In the genomic region with DNA sequence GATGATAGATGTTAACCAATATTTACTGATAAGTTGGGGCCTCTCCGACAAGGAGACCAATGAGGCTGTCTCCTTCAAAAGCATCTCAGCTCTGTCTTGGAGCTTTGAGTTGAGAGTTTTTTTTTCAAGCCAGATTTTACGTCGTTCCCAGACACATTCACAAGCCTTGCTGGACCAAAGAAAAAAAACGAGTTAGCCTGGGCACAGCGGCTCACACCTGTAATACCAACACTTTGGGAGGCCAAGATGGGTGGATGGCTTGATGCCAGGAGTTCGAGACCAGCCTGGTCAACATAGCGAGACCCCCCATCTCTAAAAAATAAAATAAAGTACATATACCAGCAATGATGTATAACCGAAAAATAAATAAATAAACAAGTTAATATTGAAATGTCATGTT, we compare ENCODE assay signal across 1 cellular context.
TF ChIP-seq lines count a peak whose summit lies in the region.

No MANE protein-coding gene starts in this region.

TF ChIP-seq in A549, 52 proteins besides CTCF, POLR2A, EP300 and RAD21:
- no peak for TF ChIP-seq RCOR1 (IDR thresholded peaks at IDR 0.05; ENCODE audit: low read depth, low read length)
- no peak for TF ChIP-seq ZSCAN20 (CRISPR knock-in tag; IDR thresholded peaks at IDR 0.05)
- TF ChIP-seq NPAS2 (CRISPR knock-in tag; IDR thresholded peaks at IDR 0.05; ENCODE audit: borderline replicate concordance) = no peak
- TF ChIP-seq KDM5A (IDR thresholded peaks at IDR 0.05) = no peak
